Comparison of ENCODE assay signal across 8 cellular contexts in the genomic region with DNA sequence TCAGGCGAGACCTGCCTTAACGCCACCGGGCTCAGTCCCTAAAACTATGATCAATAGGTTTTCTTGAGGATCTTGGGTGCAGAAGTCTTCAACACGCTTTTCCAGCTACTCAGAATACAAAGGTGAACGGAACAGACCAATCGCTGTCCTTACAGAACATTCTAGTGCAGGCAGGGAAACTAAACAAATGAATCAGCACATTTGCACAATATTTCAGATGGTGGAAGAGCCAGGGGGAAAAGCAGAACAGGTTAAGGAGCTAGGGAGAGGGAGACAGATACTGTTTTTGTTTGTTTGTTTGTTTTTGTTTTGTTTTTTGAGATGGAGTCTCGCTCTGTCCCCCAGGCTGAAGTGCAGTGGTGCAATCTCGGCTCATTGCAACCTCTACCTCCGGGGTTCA.
"Had no signal": no experiment of that assay in that cellular context is flagged by ENCODE, and none has a peak within 500 bp of the region (broad histone marks: within the 10 kb centered on the region; RNA-seq: fewer than 3 reads in every experiment).

No MANE protein-coding gene starts in this region.

- FAIRE-seq: G401.6, GM12878, GM12891, GM12892, GM18507, GM19239 had no signal

- ATAC-seq: GM12878 had no signal

- DNase-seq: GDM1, GF-D8 had no signal

- H3K4me3 ChIP-seq: GM12878 had no signal
